ENCODE assay signal across 1 cellular context in genomic region chr9:19149230-19149629, GRCh38.
TF ChIP-seq lines count a peak whose summit lies in the region.

No MANE protein-coding gene starts in this region.

TF ChIP-seq in IMR-90, 13 proteins besides CTCF, POLR2A, EP300 and RAD21:
- TF ChIP-seq CEBPB (IDR thresholded peaks at IDR 0.05; ENCODE audit: low read depth, low read length) (no peak), CHD1 (IDR thresholded peaks at IDR 0.05; ENCODE audit: low read depth, low read length) (no peak), RCOR1 (IDR thresholded peaks at IDR 0.05; ENCODE audit: insufficient replicate concordance, low read length) (no peak), MAFK (IDR thresholded peaks at IDR 0.05; ENCODE audit: low read depth, low read length) (no peak), ELK1 (IDR thresholded peaks at IDR 0.05; ENCODE audit: borderline replicate concordance, low read depth, low read length) (no peak), SMC3 (IDR thresholded peaks at IDR 0.05; ENCODE audit: low read depth, low read length) (no peak), MAZ (IDR thresholded peaks at IDR 0.05; ENCODE audit: borderline replicate concordance, low read depth, low read length) (no peak), FOS (IDR thresholded peaks at IDR 0.05; ENCODE audit: low read depth, low read length) (no peak), NFE2L2 (IDR thresholded peaks at IDR 0.05; ENCODE audit: low read depth, low read length) (no peak), BHLHE40 (IDR thresholded peaks at IDR 0.05; ENCODE audit: low read depth, low read length) (no peak), USF2 (IDR thresholded peaks at IDR 0.05; ENCODE audit: low read depth, low read length) (no peak), RFX5 (IDR thresholded peaks at IDR 0.05; ENCODE audit: low read depth, low read length) (no peak), MXI1 (IDR thresholded peaks at IDR 0.05; ENCODE audit: borderline replicate concordance, low read depth, low read length) (no peak)
TF ChIP-seq in IMR-90: peak in this region for 0.
